ENCODE assay signal across 8 cellular contexts in genomic region chr3:157865449-157865862, GRCh38.
DNase-seq lines count a peak whose midpoint lies in the region; ATAC-seq and TF ChIP-seq lines count a peak whose summit lies in the region.

No MANE protein-coding gene starts in this region.

- no peaks in the 10 kb centered on the region for H3K9me3 ChIP-seq in smooth muscle cell (replicated peaks; ENCODE audit: low read depth)

- H4K20me1 ChIP-seq in smooth muscle cell (ENCODE audit: low read depth), result no peaks in the 10 kb centered on the region

- no peaks in the 10 kb centered on the region for H3K27me3 ChIP-seq in smooth muscle cell (ENCODE audit: low read depth)

- WGBS in smooth muscle cell (ENCODE audit: low lambda C conversion rate), result 42% methylated on average over 7 of the region's 7 CpGs

- no peak overlapping the region for H3K9ac ChIP-seq in smooth muscle cell (ENCODE audit: low read depth)

- DNase-seq in NCI-H2227 (lab: John Stamatoyannopoulos, UW; ENCODE audit: unreplicated experiment), result peak; percentile 0
- no peak for DNase-seq in NCI-H2227 treated with DMSO at 0.1 percent for 48 hours (lab: John Stamatoyannopoulos, UW)
- DNase-seq in T-helper 2 cell, result peak in 3 of 5 experiments; percentile 14 to 51 (median 24)
- peak; percentile 1 for DNase-seq in effector CD8-positive, alpha-beta T cell (lab: John Stamatoyannopoulos, UW)
- DNase-seq in smooth muscle cell (lab: John Stamatoyannopoulos, UW; ENCODE audit: unreplicated experiment), result no peak
- DNase-seq in pons (ENCODE audit: low spot score), result no peak

- H2AFZ ChIP-seq in smooth muscle cell (ENCODE audit: low read depth), result no peak overlapping the region

- H3K4me3 ChIP-seq in smooth muscle cell, result no peak overlapping the region

- H3K4me2 ChIP-seq in smooth muscle cell, result no peak overlapping the region

- H3F3A ChIP-seq in smooth muscle cell (ENCODE audit: low read depth), result no peaks in the 10 kb centered on the region

- no peaks in the 10 kb centered on the region for H3K79me2 ChIP-seq in smooth muscle cell (ENCODE audit: low read depth)

- ATAC-seq in GM21381 (IDR thresholded peaks at IDR 0.05; ENCODE audit: unreplicated experiment) (peak; percentile 94), HG03571 (IDR thresholded peaks at IDR 0.05; ENCODE audit: unreplicated experiment) (peak; percentile 78)

- no peaks in the 10 kb centered on the region for H3K36me3 ChIP-seq in smooth muscle cell (ENCODE audit: low read depth)

- H3K27ac ChIP-seq in smooth muscle cell (ENCODE audit: low read depth), result no peak overlapping the region

- H3K4me1 ChIP-seq in smooth muscle cell (ENCODE audit: low read depth), result no peaks in the 10 kb centered on the region

- TF ChIP-seq CTCF in smooth muscle cell (IDR thresholded peaks at IDR 0.05; ENCODE audit: borderline replicate concordance, insufficient read depth, poor library complexity, severe bottlenecking), result peak; percentile 37

Comparison
In these comparisons a context has a peak if more than half of its experiments do, and no peak if none do; other contexts are left out.
1. DNase-seq: peak in NCI-H2227 (single experiment), T-helper 2 cell (3 of 5) and effector CD8-positive, alpha-beta T cell (single experiment); none in NCI-H2227 treated with DMSO at 0.1 percent for 48 hours (single experiment), smooth muscle cell (single experiment) and pons (single experiment).